Comparison of ENCODE assay signal across 23 cellular contexts in the genomic region with DNA sequence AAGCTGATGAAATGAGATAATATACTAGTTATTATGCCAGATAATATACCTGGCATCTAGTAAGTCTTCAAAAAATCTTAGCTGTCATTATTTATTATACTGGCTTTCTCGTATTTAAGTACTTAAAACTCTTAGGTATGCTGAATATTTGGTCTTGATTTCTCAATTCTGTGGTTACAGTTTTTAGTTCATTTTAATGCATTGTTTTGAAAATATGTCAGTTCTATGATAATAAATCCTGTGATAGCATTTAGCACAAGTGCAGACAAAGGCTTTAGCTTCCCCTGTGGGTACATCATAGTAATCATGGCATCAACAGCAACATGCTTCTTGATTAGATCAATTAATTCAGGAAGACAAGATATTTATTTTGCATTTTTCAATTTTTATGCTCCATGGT.
"Had no signal": no experiment of that assay in that cellular context is flagged by ENCODE, and none has a peak within 500 bp of the region (broad histone marks: within the 10 kb centered on the region; RNA-seq: fewer than 3 reads in every experiment).

No MANE protein-coding gene starts in this region.

- H3K4me3 Mint-ChIP-seq: activated CD4-positive, alpha-beta T cell treated with anti-CD3 and anti-CD28 coated beads, Interleukin-2, amount 10 ng/mL, durations not matched to agents 24 days and 14 days; activated CD8-positive, alpha-beta T cell treated with anti-CD3 and anti-CD28 coated beads for 36 hours; activated naive CD4-positive, alpha-beta T cell treated with anti-CD3 and anti-CD28 coated beads for 36 hours; activated T-cell treated with anti-CD3 and anti-CD28 coated beads, Interleukin-2, amount 50 U/mL, for 4 hours; central memory CD8-positive, alpha-beta T cell; immature natural killer cell; memory B cell; T-cell had no signal

- H3K27me3 ChIP-seq: brain microvascular endothelial cell, esophagus muscularis mucosa, tibial nerve, uterus had no signal

- H3K36me3 ChIP-seq: brain microvascular endothelial cell, esophagus muscularis mucosa, tibial nerve, uterus had no signal

- H3K9me3 ChIP-seq: esophagus muscularis mucosa, uterus had no signal

- H3K4me3 ChIP-seq: esophagus muscularis mucosa, tibial nerve, uterus had no signal

- H3K4me1 ChIP-seq: esophagus muscularis mucosa, tibial nerve, uterus had no signal

- ATAC-seq: activated CD8-positive, alpha-beta T cell treated with anti-CD3 and anti-CD28 coated beads for 36 hours; activated T-cell treated with anti-CD3 and anti-CD28 coated beads, Interleukin-2, amount 50 U/mL, for 4 hours; left ventricle myocardium superior; stimulated activated naive CD8-positive, alpha-beta T cell treated with anti-CD3 and anti-CD28 coated beads, Interleukin-15, Interleukin-2, amounts not matched to agents 100 U/mL and 50 U/mL, for 24 hours; T-cell had no signal

- H3K27ac Mint-ChIP-seq: activated CD4-positive, alpha-beta T cell treated with anti-CD3 and anti-CD28 coated beads, Interleukin-2, amount 10 ng/mL, durations not matched to agents 24 days and 14 days; activated CD8-positive, alpha-beta T cell treated with anti-CD3 and anti-CD28 coated beads for 36 hours; activated naive CD4-positive, alpha-beta T cell treated with anti-CD3 and anti-CD28 coated beads for 36 hours; immature natural killer cell; memory B cell; T-cell had no signal

- DNase-seq: activated CD4-positive, alpha-beta T cell treated with anti-CD3 and anti-CD28 coated beads, Interleukin-2, amount 10 ng/mL, durations not matched to agents 24 days and 14 days; activated CD4-positive, CD25-positive, alpha-beta regulatory T cell; activated CD8-positive, alpha-beta T cell treated with anti-CD3 and anti-CD28 coated beads for 36 hours; activated naive CD4-positive, alpha-beta T cell treated with anti-CD3 and anti-CD28 coated beads for 36 hours; activated T-cell treated with anti-CD3 and anti-CD28 coated beads, Interleukin-2, amount 50 U/mL, for 4 hours; aorta; brain microvascular endothelial cell; cortex of kidney; effector CD4-positive, alpha-beta T cell; immature natural killer cell; left ventricle myocardium superior; retina; stimulated activated CD4-positive, alpha-beta T cell treated with anti-CD3 and anti-CD28 coated beads, Interleukin-12 subunit alpha, Interleukin-12 subunit beta, amount 100 ng/mL, for 4 hours; stimulated activated CD4-positive, alpha-beta T cell treated with anti-CD3 and anti-CD28 coated beads, Interleukin-1b, Interleukin-23, amount 100 ng/mL, for 48 hours; stimulated activated naive CD8-positive, alpha-beta T cell treated with anti-CD3 and anti-CD28 coated beads, Interleukin-15, Interleukin-2, amounts not matched to agents 100 U/mL and 50 U/mL, for 24 hours; substantia nigra; T-cell; T-helper 9 cell; uterus had no signal

- H3K27ac ChIP-seq: brain microvascular endothelial cell, esophagus muscularis mucosa, tibial nerve, uterus had no signal

- H3K9me3 Mint-ChIP-seq: activated CD8-positive, alpha-beta T cell treated with anti-CD3 and anti-CD28 coated beads for 36 hours; activated naive CD4-positive, alpha-beta T cell treated with anti-CD3 and anti-CD28 coated beads for 36 hours; activated T-cell treated with anti-CD3 and anti-CD28 coated beads, Interleukin-2, amount 50 U/mL, for 4 hours; central memory CD8-positive, alpha-beta T cell; memory B cell; T-cell had no signal

- H3K36me3 Mint-ChIP-seq: immature natural killer cell, memory B cell, T-cell had no signal

- H3K4me1 Mint-ChIP-seq: activated CD4-positive, alpha-beta T cell treated with anti-CD3 and anti-CD28 coated beads, Interleukin-2, amount 10 ng/mL, durations not matched to agents 24 days and 14 days; central memory CD8-positive, alpha-beta T cell; immature natural killer cell; memory B cell; T-cell had no signal
